9 cellular contexts compared by ENCODE assay signal in genomic region chr1:95197616-95198252, GRCh38. TPM values are rescaled to one million over a fixed set of nuclear protein-coding genes. Genes with fewer than 3 reads are reported as not detected.
A peak's percentile ranks its signal among the peaks of the same experiment; 100 is the strongest.
DNase-seq lines count a peak whose midpoint lies in the region; ATAC-seq lines count a peak whose summit lies in the region.
"Had no signal": no experiment of that assay in that cellular context is flagged by ENCODE, and none has a peak within 500 bp of the region (broad histone marks: within the 10 kb centered on the region; RNA-seq: fewer than 3 reads in every experiment).

No MANE protein-coding gene starts in this region.

- no peaks in the 10 kb centered on the region for H3K4me1 Mint-ChIP-seq in CD4-positive, alpha-beta memory T cell
- no peaks in the 10 kb centered on the region for H3K4me1 Mint-ChIP-seq in stimulated activated effector memory CD8-positive, alpha-beta T cell treated with anti-CD3 and anti-CD28 coated beads, Interleukin-12 subunit alpha, Interleukin-12 subunit beta, amount 100 ng/mL, for 72 hours
- H3K4me1 Mint-ChIP-seq: activated naive CD4-positive, alpha-beta T cell treated with anti-CD3 and anti-CD28 coated beads, Interleukin-2, amount 50 U/mL, for 24 hours had no signal

- no peak overlapping the region for H3K4me3 Mint-ChIP-seq in CD4-positive, alpha-beta memory T cell
- H3K4me3 Mint-ChIP-seq in stimulated activated effector memory CD8-positive, alpha-beta T cell treated with anti-CD3 and anti-CD28 coated beads, Interleukin-12 subunit alpha, Interleukin-12 subunit beta, amount 100 ng/mL, for 72 hours = no peak overlapping the region
- H3K4me3 Mint-ChIP-seq: activated naive CD4-positive, alpha-beta T cell treated with anti-CD3 and anti-CD28 coated beads, Interleukin-2, amount 50 U/mL, for 24 hours; mesothelial cell of epicardium had no signal

- intact Hi-C loops in CD4-positive, alpha-beta memory T cell (cut with micrococcal nuclease) = no loop called here

- peaks cover 1 to 3% of the 10 kb centered on the region in 2 donors for H3K27me3 Mint-ChIP-seq in CD4-positive, alpha-beta memory T cell

- H3K27me3 ChIP-seq in CD4-positive, alpha-beta memory T cell (ENCODE audit: insufficient read depth, low read length) = no peaks in the 10 kb centered on the region

- H3K27ac ChIP-seq in CD4-positive, alpha-beta memory T cell (ENCODE audit: low read depth, low read length) = no peak overlapping the region

- DNase-seq in H4 (ENCODE audit: low spot score) (peak; percentile 45), NCI-H524 treated with DMSO at 0.1 percent for 48 hours (lab: John Stamatoyannopoulos, UW) (peak; percentile 46), fibroblast of peridontal ligament (ENCODE audit: extremely low read depth) (peak; percentile 60), renal cortical epithelial cell (ENCODE audit: low read depth) (peak; percentile 81)
- no peak for DNase-seq in CD4-positive, alpha-beta memory T cell
- DNase-seq in stimulated activated effector memory CD8-positive, alpha-beta T cell treated with anti-CD3 and anti-CD28 coated beads, Interleukin-12 subunit alpha, Interleukin-12 subunit beta, amount 100 ng/mL, for 72 hours (ENCODE audit: low spot score in 2 of 2) = no peak
- no peak for DNase-seq in activated naive CD4-positive, alpha-beta T cell treated with Interleukin-2 at 50 U/mL for 16 hours

- no peaks in the 10 kb centered on the region for H3K36me3 ChIP-seq in CD4-positive, alpha-beta memory T cell (ENCODE audit: insufficient read depth, low read length)

- no peak for ATAC-seq in stimulated activated effector memory CD8-positive, alpha-beta T cell treated with anti-CD3 and anti-CD28 coated beads, Interleukin-12 subunit alpha, Interleukin-12 subunit beta, amount 100 ng/mL, for 72 hours

- CTCF ChIA-PET in CD4-positive, alpha-beta memory T cell (lab: Charles Lee; ENCODE audit: partially characterized antibody) = no interaction called here

- no peaks in the 10 kb centered on the region for H3K36me3 Mint-ChIP-seq in CD4-positive, alpha-beta memory T cell
- H3K36me3 Mint-ChIP-seq in stimulated activated effector memory CD8-positive, alpha-beta T cell treated with anti-CD3 and anti-CD28 coated beads, Interleukin-12 subunit alpha, Interleukin-12 subunit beta, amount 100 ng/mL, for 72 hours = no peaks in the 10 kb centered on the region
- H3K36me3 Mint-ChIP-seq: activated naive CD4-positive, alpha-beta T cell treated with anti-CD3 and anti-CD28 coated beads, Interleukin-2, amount 50 U/mL, for 24 hours; mesothelial cell of epicardium had no signal

- POLR2A ChIA-PET in CD4-positive, alpha-beta memory T cell (lab: Charles Lee; ENCODE audit: partially characterized antibody) = no interaction called here

- no peaks in the 10 kb centered on the region for H3K9me3 ChIP-seq in CD4-positive, alpha-beta memory T cell (ENCODE audit: control insufficient read depth in 1 of 2, low read length in 2 of 2)

- H3K4me1 ChIP-seq in CD4-positive, alpha-beta memory T cell (ENCODE audit: insufficient read depth, low read length) = no peaks in the 10 kb centered on the region

- H3K27ac Mint-ChIP-seq in CD4-positive, alpha-beta memory T cell = no peak overlapping the region
- H3K27ac Mint-ChIP-seq in stimulated activated effector memory CD8-positive, alpha-beta T cell treated with anti-CD3 and anti-CD28 coated beads, Interleukin-12 subunit alpha, Interleukin-12 subunit beta, amount 100 ng/mL, for 72 hours = no peak overlapping the region
- H3K27ac Mint-ChIP-seq: activated naive CD4-positive, alpha-beta T cell treated with anti-CD3 and anti-CD28 coated beads, Interleukin-2, amount 50 U/mL, for 24 hours; mesothelial cell of epicardium had no signal

- no peaks in the 10 kb centered on the region for H3K9me3 Mint-ChIP-seq in CD4-positive, alpha-beta memory T cell
- H3K9me3 Mint-ChIP-seq in stimulated activated effector memory CD8-positive, alpha-beta T cell treated with anti-CD3 and anti-CD28 coated beads, Interleukin-12 subunit alpha, Interleukin-12 subunit beta, amount 100 ng/mL, for 72 hours = no peaks in the 10 kb centered on the region
- H3K9me3 Mint-ChIP-seq: activated naive CD4-positive, alpha-beta T cell treated with anti-CD3 and anti-CD28 coated beads, Interleukin-2, amount 50 U/mL, for 24 hours; mesothelial cell of epicardium had no signal

- H3K4me3 ChIP-seq in CD4-positive, alpha-beta memory T cell (ENCODE audit: low read length in 2 of 2) = no peak overlapping the region

RNA-seq across cellular contexts. Expression of gene RWDD3, which starts 36.3 kb away (rescaled TPM):
- total RNA-seq in H4 (2014; rRNA removed; shearing (Covaris generic)) = 6.7 and 10.8 TPM in 2 replicates
- total RNA-seq in renal cortical epithelial cell = 9.9 and 18.7 TPM in 2 replicates
- total RNA-seq in CD4-positive, alpha-beta memory T cell = 10 to 100 TPM; 22.5 to 27.5 TPM
- polyA plus RNA-seq in CD4-positive, alpha-beta memory T cell = 10 to 100 TPM; 29.2 to 61.2 TPM

Comparison
In these comparisons a context has a peak if more than half of its experiments do, and no peak if none do; other contexts are left out.
1. DNase-seq: peak in H4 (single experiment), NCI-H524 treated with DMSO at 0.1 percent for 48 hours (single experiment), fibroblast of peridontal ligament (single experiment) and renal cortical epithelial cell (single experiment); none in CD4-positive, alpha-beta memory T cell (0 of 5), stimulated activated effector memory CD8-positive, alpha-beta T cell treated with anti-CD3 and anti-CD28 coated beads, Interleukin-12 subunit alpha, Interleukin-12 subunit beta, amount 100 ng/mL, for 72 hours (0 of 2) and activated naive CD4-positive, alpha-beta T cell treated with Interleukin-2 at 50 U/mL for 16 hours (single experiment).